Comparison of ENCODE assay signal across 23 cellular contexts in the genomic region with DNA sequence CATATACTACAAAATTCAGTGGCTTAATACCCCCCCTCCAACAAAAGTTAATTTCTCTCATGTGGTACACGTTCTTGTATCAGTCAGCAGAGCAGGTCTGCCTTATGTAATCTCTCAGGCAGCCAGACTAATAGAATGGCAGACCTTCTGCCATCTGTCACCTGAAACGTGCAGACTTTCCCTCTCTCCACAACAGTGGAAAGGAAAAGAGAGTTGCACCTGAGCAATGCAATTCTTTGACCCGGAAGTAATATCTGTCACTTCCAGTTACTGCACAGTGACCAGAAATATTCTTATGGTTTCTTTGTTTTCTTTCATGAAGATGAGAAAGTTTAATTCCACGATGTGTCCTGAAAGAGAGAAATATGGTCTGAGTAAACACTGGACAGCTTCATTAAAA. TPM values are rescaled to one million over a fixed set of nuclear protein-coding genes. Genes with fewer than 3 reads are reported as not detected.
DNase-seq lines count a peak whose midpoint lies in the region; FAIRE-seq and TF ChIP-seq lines count a peak whose summit lies in the region.
"Had no signal": no experiment of that assay in that cellular context is flagged by ENCODE, and none has a peak within 500 bp of the region (broad histone marks: within the 10 kb centered on the region; RNA-seq: fewer than 3 reads in every experiment).

No MANE protein-coding gene starts in this region.

- intact Hi-C loops in testis (cut with DNase I; ENCODE audit: low total_unique reads): no loop called here

- H3K4me1 ChIP-seq in testis: no peaks in the 10 kb centered on the region
- H3K4me1 ChIP-seq: Peyer's patch had no signal

- WGBS in testis, 2 donors: 75 to 76% methylated on average over 4 of the region's 4 CpGs

- no peak overlapping the region for H3K4me3 ChIP-seq in testis
- H3K4me3 ChIP-seq: Peyer's patch, SK-N-MC had no signal

- TF ChIP-seq POLR2A in testis (IDR thresholded peaks at IDR 0.05): no peak

- no peak overlapping the region for H3K27ac ChIP-seq in testis
- H3K27ac ChIP-seq: Peyer's patch had no signal

- DNase-seq in DMS53 (lab: John Stamatoyannopoulos, UW) (peak; percentile 28), DMS53 treated with DMSO at 0.1 percent for 48 hours (lab: John Stamatoyannopoulos, UW; ENCODE audit: unreplicated experiment) (no peak), D721Med (ENCODE audit: insufficient read length, low spot score) (no peak), NCI-H69 (lab: John Stamatoyannopoulos, UW) (peak; percentile 85), cerebellar nuclear complex (lab: John Stamatoyannopoulos, UW) (peak; percentile 4 to 37), testis (no peak), NCI-H1417 (lab: John Stamatoyannopoulos, UW) (no peak), GM19240 (ENCODE audit: insufficient read length, low spot score) (no peak)
- DNase-seq: 8988T, DMS153, EL, GOT3, Kasumi-1, NCI-H1092 treated with DMSO at 0.1 percent for 48 hours, Peyer's patch had no signal

- peak; percentile 77 for FAIRE-seq in D721Med (lab: Jason Lieb, UNC)
- FAIRE-seq: GM12892, GM18507, HTR-8/SVneo had no signal

- no peaks in the 10 kb centered on the region for H3K27me3 ChIP-seq in testis
- H3K27me3 ChIP-seq: Peyer's patch had no signal

- H3K36me3 ChIP-seq in testis (ENCODE audit: low read depth, missing control alignments): no peaks in the 10 kb centered on the region
- H3K36me3 ChIP-seq: Peyer's patch had no signal

- TF ChIP-seq CTCF in D721Med (IDR thresholded peaks at IDR 0.05; ENCODE audit: insufficient read depth, missing control alignments): no peak
- no peak for TF ChIP-seq CTCF in testis (IDR thresholded peaks at IDR 0.05)

- no peaks in the 10 kb centered on the region for H3K9me3 ChIP-seq in testis
- H3K9me3 ChIP-seq: Peyer's patch had no signal

RNA-seq across cellular contexts. Expression of gene KERA, which starts 14.4 kb away (rescaled TPM):
- total RNA-seq in testis: under 1 TPM in 1 of 2 donors, not detected in 1; 0.24 TPM
- not detected for polyA plus RNA-seq in testis (ENCODE audit: insufficient read depth, low read depth, low replicate concordance)
- total RNA-seq: Peyer's patch, Right ventricle myocardium inferior had no signal
- polyA plus RNA-seq: AG04450, CD14-positive monocyte, IgD-negative memory B cell had no signal

RNA-seq across cellular contexts. Expression of gene EPYC, which starts 38.6 kb away (rescaled TPM):
- total RNA-seq in testis: not detected
- 1.6 TPM for polyA plus RNA-seq in testis (ENCODE audit: insufficient read depth, low read depth, low replicate concordance)
- total RNA-seq: Peyer's patch, Right ventricle myocardium inferior had no signal
- polyA plus RNA-seq: CD14-positive monocyte, IgD-negative memory B cell had no signal

Comparison
In these comparisons a context has a peak if more than half of its experiments do, and no peak if none do; other contexts are left out.
1. DNase-seq: peak in DMS53 (single experiment), NCI-H69 (single experiment) and cerebellar nuclear complex (2 of 2); none in DMS53 treated with DMSO at 0.1 percent for 48 hours (single experiment), D721Med (single experiment), testis (single experiment), NCI-H1417 (0 of 3) and GM19240 (single experiment).